ENCODE assay signal across 13 cellular contexts in the genomic region with DNA sequence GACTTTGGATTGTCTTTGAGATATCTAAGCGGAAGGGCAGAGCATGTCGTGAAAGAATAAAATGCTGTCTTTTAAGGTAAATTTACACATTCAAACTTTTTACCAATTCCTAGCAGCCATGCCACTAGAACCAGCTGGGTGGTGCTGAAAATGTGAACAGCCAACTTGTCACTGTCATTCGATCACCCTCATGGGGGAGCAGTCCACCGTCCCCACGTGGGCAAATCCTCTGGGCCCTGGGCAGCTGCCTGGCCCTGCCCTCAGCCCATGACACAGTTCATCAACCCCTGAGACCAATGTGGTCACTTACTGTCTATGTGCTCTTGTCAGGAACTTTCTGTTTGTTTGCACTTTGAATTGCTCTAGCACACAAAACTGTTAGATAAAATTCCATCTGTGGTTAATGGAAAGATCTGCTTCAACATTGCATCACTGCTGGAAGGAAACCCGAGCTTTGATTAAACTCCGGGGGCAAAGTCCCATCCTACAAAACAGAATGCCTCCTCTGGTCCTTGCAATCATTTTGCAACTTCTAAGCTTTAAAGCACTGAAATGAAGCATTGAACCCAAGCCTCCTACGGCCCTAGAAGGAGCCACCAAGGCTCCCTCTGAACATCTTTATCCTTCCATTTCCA. TPM values are rescaled to one million over a fixed set of nuclear protein-coding genes. Genes with fewer than 3 reads are reported as not detected.
DNase-seq lines count a peak whose midpoint lies in the region; ATAC-seq and TF ChIP-seq lines count a peak whose summit lies in the region.
"Had no signal": no experiment of that assay in that cellular context is flagged by ENCODE, and none has a peak within 500 bp of the region (broad histone marks: within the 10 kb centered on the region; RNA-seq: fewer than 3 reads in every experiment).

No MANE protein-coding gene starts in this region.

- DNase-seq in Calu3 (peak; percentile 44), astrocyte of the hippocampus (ENCODE audit: low read depth, low spot score) (peak; percentile 28), hepatocyte (ENCODE audit: low spot score) (peak; percentile 63), DMS 273 (lab: John Stamatoyannopoulos, UW; ENCODE audit: unreplicated experiment) (no peak), GF-D8 (lab: John Stamatoyannopoulos, UW) (no peak)
- no peak for DNase-seq in T-helper 2 cell treated with Interferon-gamma antibody and Interleukin-4, amounts not matched to agents 5 μg/mL and 100 μg/mL, for 36 hours (ENCODE audit: low spot score)
- DNase-seq: activated T-cell treated with anti-CD3 and anti-CD28 coated beads, Interleukin-2, amount 50 U/mL, for 48 hours; DMS53; NCI-H1694 treated with DMSO at 0.1 percent for 48 hours; stimulated activated naive CD4-positive, alpha-beta T cell had no signal

- H3K9me3 ChIP-seq in hepatocyte (ENCODE audit: low read depth) (no peaks in the 10 kb centered on the region), skeletal muscle tissue (ENCODE audit: control insufficient read depth in 3 of 3, low read length in 3 of 3) (no peaks in the 10 kb centered on the region)

- peaks cover 7% of the 10 kb centered on the region for H3K27me3 Mint-ChIP-seq in Calu3 (ENCODE audit: unreplicated experiment)
- H3K27me3 Mint-ChIP-seq in T-helper 2 cell treated with Interferon-gamma antibody and Interleukin-4, amounts not matched to agents 5 μg/mL and 100 μg/mL, for 36 hours (ENCODE audit: low read depth) = peaks cover 8% of the 10 kb centered on the region

- intact Hi-C loops in Calu3 (cut with micrococcal nuclease; ENCODE audit: unreplicated experiment) = loop anchor here (1.0 kb wide), 1 partner anchor 202 kb away; no protein-coding TSS in a partner anchor

- H3K36me3 ChIP-seq in hepatocyte (replicated peaks; ENCODE audit: insufficient read depth, low read depth) (no peaks in the 10 kb centered on the region), skeletal muscle tissue (ENCODE audit: control insufficient read depth in 3 of 3, insufficient read depth in 3 of 3, low read length in 3 of 3) (no peaks in the 10 kb centered on the region)

- H3K4me3 Mint-ChIP-seq in Calu3 (ENCODE audit: low read depth, unreplicated experiment) = peak overlapping the region; percentile 1
- H3K4me3 Mint-ChIP-seq in T-helper 2 cell treated with Interferon-gamma antibody and Interleukin-4, amounts not matched to agents 5 μg/mL and 100 μg/mL, for 36 hours = no peak overlapping the region
- H3K4me3 Mint-ChIP-seq: naive thymus-derived CD4-positive, alpha-beta T cell had no signal

- H3K9me2 ChIP-seq in hepatocyte (replicated peaks; ENCODE audit: insufficient read depth) = no peaks in the 10 kb centered on the region

- H3K27me3 ChIP-seq in hepatocyte = no peaks in the 10 kb centered on the region
- H3K27me3 ChIP-seq in skeletal muscle tissue (ENCODE audit: control insufficient read depth in 3 of 3, insufficient read depth in 3 of 3, low read length in 3 of 3) = no peaks in the 10 kb centered on the region

- TF ChIP-seq CTCF in Calu3 (IDR thresholded peaks at IDR 0.05; ENCODE audit: unreplicated experiment) (no peak), hepatocyte (IDR thresholded peaks at IDR 0.05; ENCODE audit: poor library complexity) (no peak)

- no peaks in the 10 kb centered on the region for H3K36me3 Mint-ChIP-seq in Calu3 (ENCODE audit: insufficient read depth, unreplicated experiment)
- H3K36me3 Mint-ChIP-seq in T-helper 2 cell treated with Interferon-gamma antibody and Interleukin-4, amounts not matched to agents 5 μg/mL and 100 μg/mL, for 36 hours (ENCODE audit: low read depth) = no peaks in the 10 kb centered on the region
- H3K36me3 Mint-ChIP-seq: naive thymus-derived CD4-positive, alpha-beta T cell had no signal

- H3K27ac ChIP-seq in hepatocyte (peak overlapping the region; percentile 76), skeletal muscle tissue (ENCODE audit: low read depth, low read length) (peak overlapping the region; percentile 59)

- no peak overlapping the region for H3K27ac Mint-ChIP-seq in Calu3 (ENCODE audit: unreplicated experiment)
- H3K27ac Mint-ChIP-seq in T-helper 2 cell treated with Interferon-gamma antibody and Interleukin-4, amounts not matched to agents 5 μg/mL and 100 μg/mL, for 36 hours = no peak overlapping the region
- H3K27ac Mint-ChIP-seq: naive thymus-derived CD4-positive, alpha-beta T cell had no signal

- H3K79me2 ChIP-seq in hepatocyte = no peaks in the 10 kb centered on the region

- H3K9ac ChIP-seq in skeletal muscle tissue (ENCODE audit: low read depth in 1 of 3, low read length in 3 of 3) = no peak overlapping the region

- 55% methylated on average over 8 of the region's 8 CpGs for WGBS in hepatocyte (ENCODE audit: low lambda C conversion rate, missing lambda C conversion rate)

- no peaks in the 10 kb centered on the region for H3K9me3 Mint-ChIP-seq in Calu3 (ENCODE audit: low read depth, unreplicated experiment)
- H3K9me3 Mint-ChIP-seq in T-helper 2 cell treated with Interferon-gamma antibody and Interleukin-4, amounts not matched to agents 5 μg/mL and 100 μg/mL, for 36 hours = no peaks in the 10 kb centered on the region

- H3K4me1 ChIP-seq in hepatocyte (ENCODE audit: insufficient read depth) (peaks cover 33% of the 10 kb centered on the region), skeletal muscle tissue (ENCODE audit: control insufficient read depth in 3 of 3, insufficient read depth in 3 of 3, low read length in 3 of 3) (peaks cover 18 to 28% (median 20%) of the 10 kb centered on the region in 3 donors)

- H2AFZ ChIP-seq in hepatocyte = no peak overlapping the region

- no peak for ATAC-seq in GM19467 (IDR thresholded peaks at IDR 0.05; ENCODE audit: unreplicated experiment)
- ATAC-seq: naive thymus-derived CD4-positive, alpha-beta T cell had no signal

- H3K4me1 Mint-ChIP-seq in Calu3 (ENCODE audit: low read depth, unreplicated experiment) = peaks cover 20% of the 10 kb centered on the region
- peaks cover 4% of the 10 kb centered on the region for H3K4me1 Mint-ChIP-seq in T-helper 2 cell treated with Interferon-gamma antibody and Interleukin-4, amounts not matched to agents 5 μg/mL and 100 μg/mL, for 36 hours (ENCODE audit: low read depth)

- no TSS peak for BruUV-seq in Calu3 (replicated peaks; lab: Mats Ljungman, UMichigan)

- CTCF ChIA-PET in Calu3 (lab: Charles Lee) = no interaction called here

- H3K4me2 ChIP-seq in hepatocyte = peak overlapping the region; percentile 64

- H3K4me3 ChIP-seq in hepatocyte = no peak overlapping the region
- peak overlapping the region in 2 of 3 donors; percentile 17 to 49 for H3K4me3 ChIP-seq in skeletal muscle tissue (ENCODE audit: low read length in 3 of 3)

- H4K20me1 ChIP-seq in hepatocyte (ENCODE audit: insufficient read depth, poor library complexity, severe bottlenecking) = no peaks in the 10 kb centered on the region

RNA-seq across cellular contexts. Expression of gene PCSK6, which starts 50.1 kb away (rescaled TPM):
- total RNA-seq in Calu3 (2022) = 4.0 and 5.1 TPM in 2 replicates
- total RNA-seq in hepatocyte = 40.5 and 52.5 TPM in 2 replicates
- 31.7 and 36.0 TPM in 2 replicates for polyA plus RNA-seq in hepatocyte
- total RNA-seq in skeletal muscle tissue = 11.5 TPM

Comparison
In these comparisons a context has a peak if more than half of its experiments do, and no peak if none do; other contexts are left out.
1. DNase-seq: peak in Calu3 (single experiment), astrocyte of the hippocampus (single experiment) and hepatocyte (single experiment); none in T-helper 2 cell treated with Interferon-gamma antibody and Interleukin-4, amounts not matched to agents 5 μg/mL and 100 μg/mL, for 36 hours (single experiment), DMS 273 (single experiment) and GF-D8 (single experiment).